24 cellular contexts compared by ENCODE assay signal in the genomic region with DNA sequence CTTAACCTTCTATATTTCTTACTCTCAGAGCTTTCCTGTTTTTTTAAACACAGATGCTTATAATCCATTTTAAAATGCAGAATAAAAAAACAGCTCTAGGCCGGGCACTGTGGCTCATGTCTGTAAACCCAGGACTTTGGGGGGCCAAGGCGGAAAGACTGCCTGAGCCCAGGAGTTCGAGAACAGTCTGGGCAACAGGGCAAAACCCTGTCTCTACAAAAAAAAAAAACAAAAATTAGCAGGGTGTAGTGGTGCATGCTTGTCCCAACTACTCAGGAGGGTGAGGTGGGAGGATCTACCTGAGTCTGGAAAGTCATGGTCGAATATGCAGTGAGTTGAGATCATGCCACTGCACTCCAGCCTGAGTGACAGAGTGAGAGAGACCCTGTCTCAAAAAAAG.
"Had no signal": no experiment of that assay in that cellular context is flagged by ENCODE, and none has a peak within 500 bp of the region (broad histone marks: within the 10 kb centered on the region; RNA-seq: fewer than 3 reads in every experiment).

No MANE protein-coding gene starts in this region.

- H3K9me3 Mint-ChIP-seq: activated naive CD4-positive, alpha-beta T cell treated with anti-CD3 and anti-CD28 coated beads, Interleukin-2, amount 10 ng/mL, durations not matched to agents 7 days and 5 days; activated naive CD8-positive, alpha-beta T cell treated with anti-CD3 and anti-CD28 coated beads for 36 hours; activated T-cell treated with anti-CD3 and anti-CD28 coated beads, Interleukin-2, amount 50 U/mL, for 72 hours; activated T-helper 2 cell treated with anti-CD3 and anti-CD28 coated beads, Interferon-gamma antibody, Interleukin-2, Interleukin-4, amounts not matched to agents 10 μg/mL and 5 μg/mL and 100 μg/mL, durations not matched to agents 14 hours and 24 hours and 36 hours; WTC11 had no signal

- H3K27ac Mint-ChIP-seq: activated CD8-positive, alpha-beta T cell treated with anti-CD3 and anti-CD28 coated beads, Interleukin-2, amount 10 ng/mL, durations not matched to agents 7 days and 5 days; activated naive CD4-positive, alpha-beta T cell treated with anti-CD3 and anti-CD28 coated beads, Interleukin-2, amount 10 ng/mL, durations not matched to agents 7 days and 5 days; activated naive CD8-positive, alpha-beta T cell treated with anti-CD3 and anti-CD28 coated beads for 36 hours; activated T-cell treated with anti-CD3 and anti-CD28 coated beads, Interleukin-2, amount 50 U/mL, for 72 hours; activated T-helper 2 cell treated with anti-CD3 and anti-CD28 coated beads, Interferon-gamma antibody, Interleukin-2, Interleukin-4, amounts not matched to agents 10 μg/mL and 5 μg/mL and 100 μg/mL, durations not matched to agents 14 hours and 24 hours and 36 hours had no signal

- H3K4me3 ChIP-seq: K562, SJSA1 had no signal

- H3K27me3 ChIP-seq: brain microvascular endothelial cell, SJSA1 had no signal

- DNase-seq: activated CD4-positive, alpha-beta T cell treated with anti-CD3 and anti-CD28 coated beads for 48 hours; activated CD4-positive, alpha-beta T cell treated with anti-CD3 and anti-CD28 coated beads, Interleukin-2, amount 50 U/mL, for 4 hours; activated CD4-positive, CD25-positive, alpha-beta regulatory T cell treated with anti-CD3 and anti-CD28 coated beads, Interleukin-2, amount 50 U/mL, for 72 hours; activated CD8-positive, alpha-beta T cell treated with anti-CD3 and anti-CD28 coated beads, Interleukin-2, amount 10 ng/mL, durations not matched to agents 7 days and 5 days; activated gamma-delta T cell treated with Interleukin-2 at 50 U/mL for 16 hours; activated naive CD4-positive, alpha-beta T cell treated with anti-CD3 and anti-CD28 coated beads, Interleukin-2, amount 10 ng/mL, durations not matched to agents 7 days and 5 days; activated naive CD8-positive, alpha-beta T cell treated with anti-CD3 and anti-CD28 coated beads for 36 hours; activated T-cell treated with anti-CD3 and anti-CD28 coated beads, Interleukin-2, amount 50 U/mL, for 72 hours; brain microvascular endothelial cell; Karpas-422; MM.1S; NCI-H1105 treated with DMSO at 0.1 percent for 48 hours; NCI-H1436 treated with DMSO at 0.1 percent for 48 hours; NCI-H187; NCI-H2081; NCI-H510A treated with DMSO at 0.1 percent for 48 hours; PC-3; SHP77; SW 1271 had no signal

- H3K4me1 Mint-ChIP-seq: WTC11 had no signal

- H3K9me3 ChIP-seq: SJSA1 had no signal

- H3K27ac ChIP-seq: brain microvascular endothelial cell, SJSA1 had no signal

- H3K4me3 Mint-ChIP-seq: activated CD8-positive, alpha-beta T cell treated with anti-CD3 and anti-CD28 coated beads, Interleukin-2, amount 10 ng/mL, durations not matched to agents 7 days and 5 days; activated naive CD4-positive, alpha-beta T cell treated with anti-CD3 and anti-CD28 coated beads, Interleukin-2, amount 10 ng/mL, durations not matched to agents 7 days and 5 days; activated naive CD8-positive, alpha-beta T cell treated with anti-CD3 and anti-CD28 coated beads for 36 hours; activated T-cell treated with anti-CD3 and anti-CD28 coated beads, Interleukin-2, amount 50 U/mL, for 72 hours; WTC11 had no signal

- H3K4me1 ChIP-seq: SJSA1 had no signal

- ATAC-seq: activated CD8-positive, alpha-beta T cell treated with anti-CD3 and anti-CD28 coated beads, Interleukin-2, amount 10 ng/mL, durations not matched to agents 7 days and 5 days; activated T-cell treated with anti-CD3 and anti-CD28 coated beads, Interleukin-2, amount 50 U/mL, for 72 hours; K562; PC-3; SK-N-SH treated with all-trans-retinoic acid at 6 μM for 48 hours; WTC11 had no signal

- H3K27me3 Mint-ChIP-seq: activated naive CD4-positive, alpha-beta T cell treated with anti-CD3 and anti-CD28 coated beads, Interleukin-2, amount 10 ng/mL, durations not matched to agents 7 days and 5 days; activated naive CD8-positive, alpha-beta T cell treated with anti-CD3 and anti-CD28 coated beads for 36 hours had no signal
